In genomic region chr18:63016270-63016669, GRCh38 we compare ENCODE assay signal across 8 cellular contexts.
A peak's percentile ranks its signal among the peaks of the same experiment; 100 is the strongest.
DNase-seq lines count a peak whose midpoint lies in the region; ATAC-seq and TF ChIP-seq lines count a peak whose summit lies in the region.

No MANE protein-coding gene starts in this region.

- H3K4me1 ChIP-seq in parathyroid adenoma, result no peaks in the 10 kb centered on the region

- H3K9me3 ChIP-seq in parathyroid adenoma (ENCODE audit: control insufficient read depth, low read length), result no peaks in the 10 kb centered on the region

- H3K27ac ChIP-seq in parathyroid adenoma, result no peak overlapping the region

- H3K79me2 ChIP-seq in parathyroid adenoma, result no peaks in the 10 kb centered on the region

- no peak overlapping the region for H3K9ac ChIP-seq in parathyroid adenoma

- TF ChIP-seq CTCF in HFF-Myc (IDR thresholded peaks at IDR 0.05; ENCODE audit: low read depth, low read length, missing control alignments) (peak; percentile 78), fibroblast of villous mesenchyme (IDR thresholded peaks at IDR 0.05; ENCODE audit: insufficient read depth, low read depth, low read length) (peak; percentile 84), parathyroid adenoma (IDR thresholded peaks at IDR 0.05) (peak; percentile 89)

- ATAC-seq in GM19467 (IDR thresholded peaks at IDR 0.05; ENCODE audit: unreplicated experiment) (no peak), HG03095 (IDR thresholded peaks at IDR 0.05; ENCODE audit: unreplicated experiment) (no peak)

- H2AFZ ChIP-seq in parathyroid adenoma, result no peak overlapping the region

- H3K4me3 ChIP-seq in HFF-Myc (replicated peaks; ENCODE audit: low read depth, low read length) (no peak overlapping the region), fibroblast of villous mesenchyme (ENCODE audit: low read depth, low read length) (no peak overlapping the region), parathyroid adenoma (ENCODE audit: low read depth, low read length) (no peak overlapping the region)

- no peaks in the 10 kb centered on the region for H3K36me3 ChIP-seq in parathyroid adenoma (ENCODE audit: control insufficient read depth, insufficient read depth, low read length)

- peak; percentile 27 for DNase-seq in DMS114 treated with DMSO at 0.1 percent for 48 hours (lab: John Stamatoyannopoulos, UW; ENCODE audit: unreplicated experiment)
- peak; percentile 27 for DNase-seq in HFF-Myc (ENCODE audit: extremely low read depth, low read depth)
- peak; percentile 75 for DNase-seq in NCI-H748 (lab: John Stamatoyannopoulos, UW; ENCODE audit: unreplicated experiment)
- peak; percentile 11 for DNase-seq in activated CD8-positive, alpha-beta memory T cell treated with anti-CD3 and anti-CD28 coated beads, Interleukin-2, amount 50 U/mL, for 1 hour (ENCODE audit: extremely low read depth)
- DNase-seq in fibroblast of villous mesenchyme (ENCODE audit: low read depth), result peak; percentile 66

- H3K4me2 ChIP-seq in parathyroid adenoma (ENCODE audit: low read length), result no peak overlapping the region

- no peaks in the 10 kb centered on the region for H3K27me3 ChIP-seq in parathyroid adenoma (ENCODE audit: control insufficient read depth, insufficient read depth, low read length)

Comparison
In these comparisons a context has a peak if more than half of its experiments do, and no peak if none do; other contexts are left out.
1. DNase-seq: peak in every context shown above with its lines; median percentile 75 in NCI-H748; 66 in fibroblast of villous mesenchyme; 27 in DMS114 treated with DMSO at 0.1 percent for 48 hours; 27 in HFF-Myc; 11 in activated CD8-positive, alpha-beta memory T cell treated with anti-CD3 and anti-CD28 coated beads, Interleukin-2, amount 50 U/mL, for 1 hour.